Comparison of ENCODE assay signal across 19 cellular contexts in genomic region chr10:47418321-47418720, GRCh38. TPM values are rescaled to one million over a fixed set of nuclear protein-coding genes. Genes with fewer than 3 reads are reported as not detected.
DNase-seq lines count a peak whose midpoint lies in the region; ATAC-seq, FAIRE-seq and TF ChIP-seq lines count a peak whose summit lies in the region.
"Had no signal": no experiment of that assay in that cellular context is flagged by ENCODE, and none has a peak within 500 bp of the region (broad histone marks: within the 10 kb centered on the region; RNA-seq: fewer than 3 reads in every experiment).

No MANE protein-coding gene starts in this region.

- no peak overlapping the region for H2BK120ac ChIP-seq in H1 (replicated peaks; ENCODE audit: low read depth, low read length)
- H2BK120ac ChIP-seq in neuronal stem cell (ENCODE audit: low read depth, low read length), result no peak overlapping the region

- CTCF ChIA-PET in H1 (lab: Charles Lee; ENCODE audit: partially characterized antibody), result interaction anchor here (1.0 to 1.6 kb wide), 2 partner anchors 9 to 14 kb away, joined by 3 to 6 read pairs; no protein-coding TSS in a partner anchor

- TF ChIP-seq POLR2A in H1 (IDR thresholded peaks at IDR 0.05; ENCODE audit: control extremely low read depth in 1 of 2, low read depth in 2 of 2, low read length in 2 of 2) (no peak), spleen (IDR thresholded peaks at IDR 0.05) (no peak)

- intact Hi-C loops in spleen (cut with DNase I; ENCODE audit: low total_unique reads), result no loop called here

- H3K56ac ChIP-seq in H1 (replicated peaks; ENCODE audit: insufficient read length, low read depth, low read length), result no peak overlapping the region

- no peaks in the 10 kb centered on the region for H3K79me2 ChIP-seq in H1 (ENCODE audit: control insufficient read depth in 1 of 2, insufficient read depth in 2 of 2, low read length in 2 of 2)

- H4K5ac ChIP-seq in H1 (ENCODE audit: insufficient read length, low read depth, low read length), result no peak overlapping the region

- H3K4me2 ChIP-seq in H1 (ENCODE audit: insufficient read depth in 1 of 2, low read depth in 2 of 2, low read length in 2 of 2), result no peak overlapping the region
- no peak overlapping the region for H3K4me2 ChIP-seq in neuronal stem cell (ENCODE audit: insufficient read depth, low read length, poor library complexity, severe bottlenecking)
- H3K4me2 ChIP-seq: A549 had no signal

- H3K9ac ChIP-seq in H1 (replicated peaks in 1 of 4; ENCODE audit: extremely low read depth in 1 of 4, low read depth in 3 of 4, low read length in 3 of 4), result no peak overlapping the region
- no peak overlapping the region for H3K9ac ChIP-seq in neuronal stem cell (ENCODE audit: low read depth, low read length, poor library complexity)

- H4K8ac ChIP-seq in H1 (ENCODE audit: extremely low read depth, insufficient read depth, low read length) (no peak overlapping the region), neuronal stem cell (ENCODE audit: low read depth, low read length) (no peak overlapping the region)

- H3K27ac ChIP-seq in H1 (ENCODE audit: low read depth, low read length) (no peak overlapping the region), neuronal stem cell (replicated peaks; ENCODE audit: low read length) (no peak overlapping the region), spleen (no peak overlapping the region)
- H3K27ac ChIP-seq: 22Rv1, A549, C4-2B had no signal

- WGBS in H1 (ENCODE audit: extremely low coverage in 1 of 2, insufficient coverage in 1 of 2, insufficient read length in 1 of 2, insufficient replicate concordance in 2 of 2, low coverage in 1 of 2, low lambda C conversion rate in 2 of 2, missing lambda C conversion rate in 1 of 2), 2 experiments, result 86% methylated on average over 5 of the region's 6 CpGs; no CpG with 5 or more reads in 1 of the 2 experiments
- no CpG with 5 or more reads among the region's 6 CpGs for WGBS in neuronal stem cell (ENCODE audit: extremely low coverage in 2 of 2, insufficient read length in 2 of 2, insufficient replicate concordance in 1 of 2), 2 donors
- WGBS in spleen, 5 donors, result 70 to 92% (median 86%) methylated on average over 3 to 6 of the region's 6 CpGs

- H3K4ac ChIP-seq in H1 (replicated peaks; ENCODE audit: insufficient read length, low read depth, low read length) (no peak overlapping the region), neuronal stem cell (ENCODE audit: low read length) (peak overlapping the region; percentile 8)

- H3K79me1 ChIP-seq in H1 (ENCODE audit: low read depth, low read length) (no peaks in the 10 kb centered on the region), neuronal stem cell (ENCODE audit: low read depth, low read length) (peaks cover 4% of the 10 kb centered on the region)

- H3K4me1 ChIP-seq in H1 (replicated peaks in 1 of 4; ENCODE audit: control insufficient read depth in 3 of 4, insufficient read depth in 4 of 4, low read length in 3 of 4) (peaks cover 0 to 10% (median 6%) of the 10 kb centered on the region in 4 experiments; a peak in 6 of 7 replicates), neuronal stem cell (ENCODE audit: control insufficient read depth in 2 of 2, insufficient read depth in 1 of 2, low read depth in 1 of 2, low read length in 2 of 2) (peaks cover 4 to 10% of the 10 kb centered on the region in 2 donors), spleen (no peaks in the 10 kb centered on the region)

- H2BK12ac ChIP-seq in H1 (ENCODE audit: low read depth, low read length) (no peak overlapping the region), neuronal stem cell (ENCODE audit: low read length) (peak overlapping the region; percentile 78)

- H3K36me3 ChIP-seq in H1 (ENCODE audit: control insufficient read depth in 2 of 4, insufficient read depth in 4 of 4, low read length in 3 of 4) (no peaks in the 10 kb centered on the region), neuronal stem cell (replicated peaks in 1 of 2; ENCODE audit: control insufficient read depth in 2 of 2, insufficient read depth in 2 of 2, low read length in 2 of 2) (no peaks in the 10 kb centered on the region), spleen (no peaks in the 10 kb centered on the region)

- H2BK15ac ChIP-seq in H1 (ENCODE audit: low read length) (no peak overlapping the region), neuronal stem cell (ENCODE audit: low read length) (no peak overlapping the region)

- H3K4me3 ChIP-seq in H1 (ENCODE audit: extremely low read depth in 1 of 4, insufficient read depth in 2 of 4, low read depth in 3 of 4, low read length in 4 of 4) (no peak overlapping the region), neuronal stem cell (ENCODE audit: low read length in 2 of 2) (peak overlapping the region in 1 of 2 donors; percentile 54), spleen (no peak overlapping the region)
- H3K4me3 ChIP-seq: A549 had no signal

- no peak for FAIRE-seq in H1 (lab: Jason Lieb, UNC)
- FAIRE-seq: A549, GM19239, HTR-8/SVneo had no signal

- no peak overlapping the region for H2AFZ ChIP-seq in H1 (ENCODE audit: low read length)
- H2AFZ ChIP-seq in neuronal stem cell (ENCODE audit: low read length), result no peak overlapping the region

- H3K18ac ChIP-seq in H1 (ENCODE audit: extremely low read depth, low read length) (no peak overlapping the region), neuronal stem cell (ENCODE audit: low read length) (peak overlapping the region; percentile 22)

- H2BK20ac ChIP-seq in H1 (ENCODE audit: low read length), result no peak overlapping the region

- no peak for ATAC-seq in HG03571 (IDR thresholded peaks at IDR 0.05; ENCODE audit: unreplicated experiment)
- ATAC-seq: A549 had no signal

- peaks cover 7% of the 10 kb centered on the region; the same call in 1 of the 2 replicates for H3K23me2 ChIP-seq in H1 (ENCODE audit: low read depth, low read length)

- TF ChIP-seq RAD21 in H1 (IDR thresholded peaks at IDR 0.05 in 1 of 2, conservative IDR thresholded peaks at IDR 0.05 in 1 of 2; ENCODE audit: low read depth in 2 of 2, low read length in 2 of 2), result no peak

- peak; percentile 38 for DNase-seq in activated effector memory CD4-positive, alpha-beta T cell treated with anti-CD3 and anti-CD28 coated beads, Interleukin-2, amount 50 U/mL, for 16 hours
- no peak for DNase-seq in activated effector memory CD4-positive, alpha-beta T cell treated with Interleukin-2 at 50 U/mL for 16 hours
- DNase-seq in H1 (ENCODE audit: low read depth in 1 of 2, low spot score in 2 of 2) (no peak), neuronal stem cell (ENCODE audit: low spot score) (no peak), spleen (peak; percentile 54), superior temporal gyrus (ENCODE audit: extremely low spot score) (no peak), NCI-H1694 treated with DMSO at 0.1 percent for 48 hours (lab: John Stamatoyannopoulos, UW) (no peak)
- DNase-seq: AML-193; CD4-positive, alpha-beta T cell; DMS153; DMS79 treated with DMSO at 0.1 percent for 48 hours; GF-D8; HCEC 1CT had no signal

- H3K23ac ChIP-seq in H1 (ENCODE audit: insufficient read length) (no peak overlapping the region), neuronal stem cell (ENCODE audit: low read depth, low read length, poor library complexity) (no peak overlapping the region)

- H3K14ac ChIP-seq in H1 (ENCODE audit: insufficient read length) (no peak overlapping the region), neuronal stem cell (ENCODE audit: low read length) (no peak overlapping the region)

- POLR2A ChIA-PET in H1 (lab: Charles Lee; ENCODE audit: partially characterized antibody), result no interaction called here

- H3K27me3 ChIP-seq in H1 (replicated peaks in 1 of 4; ENCODE audit: control insufficient read depth in 3 of 4, extremely low read depth in 1 of 4, insufficient read depth in 3 of 4, low read length in 3 of 4) (no peaks in the 10 kb centered on the region), neuronal stem cell (ENCODE audit: control insufficient read depth in 3 of 3, insufficient read depth in 3 of 3, low read depth in 1 of 3, low read length in 3 of 3) (peaks cover 0 to 3% (median 0%) of the 10 kb centered on the region in 3 experiments), spleen (replicated peaks in 1 of 7) (peaks cover 0 to 12% (median 0%) of the 10 kb centered on the region in 7 donors)

- H4K20me1 ChIP-seq in H1 (replicated peaks in 1 of 2; ENCODE audit: control insufficient read depth in 1 of 2, insufficient read depth in 2 of 2, low read length in 2 of 2), result no peaks in the 10 kb centered on the region

- TF ChIP-seq CTCF in H1 (IDR thresholded peaks at IDR 0.05; ENCODE audit: control extremely low read depth in 1 of 3, insufficient read depth in 1 of 3, low read depth in 1 of 3, low read length in 3 of 3) (no peak), spleen (IDR thresholded peaks at IDR 0.05 in 8 of 11, conservative IDR thresholded peaks at IDR 0.05 in 3 of 11) (no peak)

- H4K91ac ChIP-seq in H1 (replicated peaks; ENCODE audit: insufficient read length, low read length) (no peak overlapping the region), neuronal stem cell (ENCODE audit: low read depth, low read length, poor library complexity) (no peak overlapping the region)

- no peak overlapping the region for H2BK5ac ChIP-seq in H1 (ENCODE audit: low read depth, low read length)
- peak overlapping the region; percentile 78 for H2BK5ac ChIP-seq in neuronal stem cell (ENCODE audit: low read length)

- H3K9me3 ChIP-seq in H1 (ENCODE audit: insufficient read depth in 2 of 2, low read depth in 1 of 2, low read length in 1 of 2), result no peaks in the 10 kb centered on the region
- H3K9me3 ChIP-seq in neuronal stem cell (replicated peaks in 1 of 2; ENCODE audit: control insufficient read depth in 2 of 2, insufficient read depth in 1 of 2, low read depth in 1 of 2, low read length in 2 of 2), result peaks cover 0 to 2% of the 10 kb centered on the region in 2 donors
- H3K9me3 ChIP-seq in spleen, result no peaks in the 10 kb centered on the region
- H3K9me3 ChIP-seq: A549 had no signal

- H2AK5ac ChIP-seq in H1 (ENCODE audit: low read depth, low read length), result 0 out of 2 replicates have a peak overlapping the region, but pooled peaks have one; percentile 13
- H2AK5ac ChIP-seq in neuronal stem cell (ENCODE audit: low read depth, low read length), result no peak overlapping the region

- no peak for TF ChIP-seq EP300 in H1 (IDR thresholded peaks at IDR 0.05; ENCODE audit: borderline replicate concordance in 1 of 2, low read depth in 2 of 2, low read length in 2 of 2)

TF ChIP-seq in H1, 55 proteins besides CTCF, POLR2A, EP300 and RAD21 (continues in another document):
- no peak for TF ChIP-seq BCL11A (IDR thresholded peaks at IDR 0.05; ENCODE audit: low read depth in 2 of 2, low read length in 2 of 2)

RNA-seq across cellular contexts. Expression of gene ZNF488, which starts 34.2 kb away (rescaled TPM):
- total RNA-seq in H1 (2021; fragmentation: NEBNext Ultra II Directional; extraction: Animal tissue kit (Norgen Biotek cat#: 25700)), result 7.7 and 7.9 TPM in 2 replicates
- polyA plus RNA-seq in H1 (2011; rRNA removed), result 9.6 and 11.4 TPM in 2 replicates
- polyA plus RNA-seq in H1 (2011; cell fraction: cytosol; rRNA removed), result 6.7 TPM
- polyA plus RNA-seq in H1 (2011; cell fraction: nucleus; rRNA removed), result 8.6 TPM
- 7.5 to 8.5 TPM (median 8.1 TPM) in 4 replicates for polyA plus RNA-seq in H1 (2012, experiment 1 of 2)
- polyA plus RNA-seq in H1 (2012, experiment 2 of 2), result 8.3 TPM
- polyA plus RNA-seq in H1 (2013, experiment 1 of 2), result 4.2 TPM
- polyA plus RNA-seq in H1 (2013, experiment 2 of 2), result 4.4 TPM
- 12.5 and 12.9 TPM in 2 replicates for polyA minus RNA-seq in H1 (2011; rRNA and poly(A)+ RNA removed)
- polyA minus RNA-seq in H1 (2011; cell fraction: cytosol; rRNA and poly(A)+ RNA removed), result 4.0 TPM
- polyA minus RNA-seq in H1 (2011; cell fraction: nucleus; rRNA and poly(A)+ RNA removed), result 8.1 TPM
- polyA plus RNA-seq in neuronal stem cell (2013, experiment 1 of 2), result 0.01 TPM
- 0.01 TPM for polyA plus RNA-seq in neuronal stem cell (2013, experiment 2 of 2)
- total RNA-seq in spleen, result under 1 TPM in 3 of 7 donors, not detected in 4; 0.09 to 0.26 (median 0.13) TPM
- under 1 TPM in 1 of 3 donors, not detected in 2; 0.02 TPM for polyA plus RNA-seq in spleen
- total RNA-seq: CD4-positive, alpha-beta T cell had no signal

Comparison
In these comparisons a context has a peak if more than half of its experiments do, and no peak if none do; other contexts are left out.
1. DNase-seq: peak in activated effector memory CD4-positive, alpha-beta T cell treated with anti-CD3 and anti-CD28 coated beads, Interleukin-2, amount 50 U/mL, for 16 hours (single experiment) and spleen (single experiment); none in activated effector memory CD4-positive, alpha-beta T cell treated with Interleukin-2 at 50 U/mL for 16 hours (single experiment), H1 (0 of 2), neuronal stem cell (single experiment), superior temporal gyrus (single experiment) and NCI-H1694 treated with DMSO at 0.1 percent for 48 hours (single experiment).